Comparison of ENCODE assay signal across 9 cellular contexts in the genomic region with DNA sequence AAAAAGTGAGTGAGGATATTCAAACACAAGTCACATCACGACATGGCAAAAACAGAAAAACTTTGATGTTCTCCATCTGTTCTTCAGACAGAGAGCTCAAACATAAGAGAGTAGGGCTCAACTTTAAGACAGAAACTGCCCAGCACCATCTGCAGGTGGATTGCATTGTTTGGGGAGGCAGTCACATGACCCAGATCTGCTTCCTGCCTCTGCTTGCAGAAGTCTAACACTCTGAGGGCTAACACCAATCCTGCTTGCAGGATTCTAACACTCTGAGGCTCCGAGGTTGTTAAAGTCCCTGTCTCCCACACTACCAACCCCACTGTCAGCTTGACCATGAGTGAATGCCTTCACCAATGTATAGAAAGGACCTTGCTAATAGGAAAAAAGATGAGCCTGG.
DNase-seq lines count a peak whose midpoint lies in the region; ATAC-seq and TF ChIP-seq lines count a peak whose summit lies in the region.
"Had no signal": no experiment of that assay in that cellular context is flagged by ENCODE, and none has a peak within 500 bp of the region (broad histone marks: within the 10 kb centered on the region; RNA-seq: fewer than 3 reads in every experiment).

No MANE protein-coding gene starts in this region.

- H3K9ac ChIP-seq in OCI-LY3 (ENCODE audit: low read length), result no peak overlapping the region

- ATAC-seq in GM23338, result peak; percentile 65
- ATAC-seq in right cardiac atrium, result peak; percentile 18 to 45

- no peak overlapping the region for H3K4me3 ChIP-seq in GM23338
- no peak overlapping the region for H3K4me3 ChIP-seq in OCI-LY3 (ENCODE audit: low read length)
- no peak overlapping the region for H3K4me3 ChIP-seq in right cardiac atrium (ENCODE audit: low read length)
- no peak overlapping the region for H3K4me3 ChIP-seq in esophagus squamous epithelium

- H3K9me3 ChIP-seq in OCI-LY3 (ENCODE audit: insufficient read depth, low read length) (no peaks in the 10 kb centered on the region), right cardiac atrium (ENCODE audit: control insufficient read depth, low read length) (no peaks in the 10 kb centered on the region), esophagus squamous epithelium (no peaks in the 10 kb centered on the region)

- H3K9me2 ChIP-seq in GM23338 (ENCODE audit: insufficient read depth), result peaks cover 4% of the 10 kb centered on the region; the same call in 1 of the 2 replicates

- no peaks in the 10 kb centered on the region for H3K27me3 Mint-ChIP-seq in GM23338 (ENCODE audit: insufficient read depth, low read depth, poor library complexity)
- H3K27me3 Mint-ChIP-seq: B cell had no signal

- H3K4me1 ChIP-seq in GM23338 (ENCODE audit: insufficient read depth) (no peaks in the 10 kb centered on the region), OCI-LY3 (ENCODE audit: low read length) (no peaks in the 10 kb centered on the region), right cardiac atrium (ENCODE audit: control insufficient read depth, insufficient read depth, low read length) (no peaks in the 10 kb centered on the region), esophagus squamous epithelium (no peaks in the 10 kb centered on the region)

- H3K27me3 ChIP-seq in GM23338 (ENCODE audit: insufficient read depth), result no peaks in the 10 kb centered on the region
- H3K27me3 ChIP-seq in OCI-LY3 (ENCODE audit: low read depth, low read length), result no peaks in the 10 kb centered on the region
- H3K27me3 ChIP-seq in right cardiac atrium (ENCODE audit: control insufficient read depth, insufficient read depth), result no peaks in the 10 kb centered on the region
- no peaks in the 10 kb centered on the region for H3K27me3 ChIP-seq in esophagus squamous epithelium

- H3K27ac ChIP-seq in GM23338 (ENCODE audit: low read depth) (no peak overlapping the region), OCI-LY3 (ENCODE audit: low read length) (no peak overlapping the region), right cardiac atrium (ENCODE audit: low read length) (no peak overlapping the region), esophagus squamous epithelium (no peak overlapping the region)

- no peaks in the 10 kb centered on the region for H3K36me3 ChIP-seq in GM23338 (ENCODE audit: insufficient read depth)
- no peaks in the 10 kb centered on the region for H3K36me3 ChIP-seq in OCI-LY3 (replicated peaks; ENCODE audit: low read depth, low read length)
- H3K36me3 ChIP-seq in esophagus squamous epithelium, result no peaks in the 10 kb centered on the region

- peak in 1 of 2 experiments; percentile 24; a peak in 1 of 4 replicates for TF ChIP-seq CTCF in GM23338 (conservative IDR thresholded peaks at IDR 0.05; ENCODE audit: low read depth in 2 of 2)
- TF ChIP-seq CTCF in OCI-LY3 (IDR thresholded peaks at IDR 0.05; ENCODE audit: low read depth, low read length), result no peak
- no peak for TF ChIP-seq CTCF in esophagus squamous epithelium (IDR thresholded peaks at IDR 0.05)

- H3K79me2 ChIP-seq in GM23338 (replicated peaks; ENCODE audit: insufficient read depth) (no peaks in the 10 kb centered on the region), OCI-LY3 (ENCODE audit: low read length) (no peaks in the 10 kb centered on the region)

- DNase-seq in NCI-H2171 treated with DMSO at 0.1 percent for 48 hours (lab: John Stamatoyannopoulos, UW) (peak; percentile 31), NCI-H2171 (lab: John Stamatoyannopoulos, UW) (no peak), GM23338 (ENCODE audit: low spot score) (peak; percentile 38), right cardiac atrium (no peak), esophagus squamous epithelium (lab: John Stamatoyannopoulos, UW) (no peak), OCI-M2 (lab: John Stamatoyannopoulos, UW; ENCODE audit: unreplicated experiment) (no peak), T-helper 9 cell (no peak)

- TF ChIP-seq POLR2A in esophagus squamous epithelium (IDR thresholded peaks at IDR 0.05), result no peak

- H4K20me1 ChIP-seq in GM23338 (replicated peaks; ENCODE audit: insufficient read depth) (no peaks in the 10 kb centered on the region), OCI-LY3 (ENCODE audit: insufficient read depth, low read length) (no peaks in the 10 kb centered on the region)

- peak overlapping the region; percentile 95 for H2AFZ ChIP-seq in GM23338
- H2AFZ ChIP-seq in OCI-LY3 (ENCODE audit: low read depth, low read length), result peak overlapping the region; percentile 48; the same call in 1 of the 2 replicates

- H3K4me2 ChIP-seq in GM23338 (no peak overlapping the region), OCI-LY3 (ENCODE audit: low read length) (no peak overlapping the region)

- H3K36me3 Mint-ChIP-seq in GM23338 (ENCODE audit: low read depth), result no peaks in the 10 kb centered on the region

- H3K9me3 Mint-ChIP-seq in GM23338, result peaks cover 2% of the 10 kb centered on the region; the same call in 2 of the 3 replicates

- no peak overlapping the region for H3K4me3 Mint-ChIP-seq in GM23338
- H3K4me3 Mint-ChIP-seq: B cell had no signal

- H3K4me1 Mint-ChIP-seq in GM23338, result peaks cover 5% of the 10 kb centered on the region

- WGBS in right cardiac atrium, result 70% methylated on average over 2 of the region's 2 CpGs
- 68 to 69% methylated on average over 1 to 2 of the region's 2 CpGs for WGBS in esophagus squamous epithelium, 2 donors

- intact Hi-C loops in right cardiac atrium (cut with DNase I), result no loop called here
- intact Hi-C loops in esophagus squamous epithelium (cut with DNase I), result no loop called here

- no peaks in the 10 kb centered on the region for H3F3A ChIP-seq in GM23338 (replicated peaks; ENCODE audit: low read depth)

- H3K27ac Mint-ChIP-seq in GM23338, result no peak overlapping the region
- H3K27ac Mint-ChIP-seq: B cell had no signal

TF ChIP-seq in GM23338, 12 proteins besides CTCF, POLR2A, EP300 and RAD21 (continues in another document):
- TF ChIP-seq STAT1 (IDR thresholded peaks at IDR 0.05; ENCODE audit: unreplicated experiment) (no peak), EZH2 (IDR thresholded peaks at IDR 0.05; ENCODE audit: low read depth, unreplicated experiment) (no peak), ZNF331 (CRISPR knock-in tag; IDR thresholded peaks at IDR 0.05; ENCODE audit: low read depth) (no peak), EZH2phosphoT487 (IDR thresholded peaks at IDR 0.05; ENCODE audit: unreplicated experiment) (no peak), POLR2AphosphoS5 (IDR thresholded peaks at IDR 0.05; ENCODE audit: low read depth) (no peak), ZNF114 (CRISPR knock-in tag; IDR thresholded peaks at IDR 0.05) (no peak), JUNB (IDR thresholded peaks at IDR 0.05; ENCODE audit: unreplicated experiment) (no peak), CREB1 (CRISPR knock-in tag; IDR thresholded peaks at IDR 0.05; ENCODE audit: low read depth) (no peak)
- TF ChIP-seq, protein P1, sequence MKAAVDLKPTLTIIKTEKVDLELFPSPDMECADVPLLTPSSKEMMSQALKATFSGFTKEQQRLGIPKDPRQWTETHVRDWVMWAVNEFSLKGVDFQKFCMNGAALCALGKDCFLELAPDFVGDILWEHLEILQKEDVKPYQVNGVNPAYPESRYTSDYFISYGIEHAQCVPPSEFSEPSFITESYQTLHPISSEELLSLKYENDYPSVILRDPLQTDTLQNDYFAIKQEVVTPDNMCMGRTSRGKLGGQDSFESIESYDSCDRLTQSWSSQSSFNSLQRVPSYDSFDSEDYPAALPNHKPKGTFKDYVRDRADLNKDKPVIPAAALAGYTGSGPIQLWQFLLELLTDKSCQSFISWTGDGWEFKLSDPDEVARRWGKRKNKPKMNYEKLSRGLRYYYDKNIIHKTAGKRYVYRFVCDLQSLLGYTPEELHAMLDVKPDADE (IDR thresholded peaks at IDR 0.05), result no peak

Comparison
In these comparisons a context has a peak if more than half of its experiments do, and no peak if none do; other contexts are left out.
1. DNase-seq: peak in NCI-H2171 treated with DMSO at 0.1 percent for 48 hours (single experiment) and GM23338 (single experiment); none in NCI-H2171 (single experiment), right cardiac atrium (0 of 3), esophagus squamous epithelium (single experiment), OCI-M2 (single experiment) and T-helper 9 cell (single experiment).